In the genomic region with DNA sequence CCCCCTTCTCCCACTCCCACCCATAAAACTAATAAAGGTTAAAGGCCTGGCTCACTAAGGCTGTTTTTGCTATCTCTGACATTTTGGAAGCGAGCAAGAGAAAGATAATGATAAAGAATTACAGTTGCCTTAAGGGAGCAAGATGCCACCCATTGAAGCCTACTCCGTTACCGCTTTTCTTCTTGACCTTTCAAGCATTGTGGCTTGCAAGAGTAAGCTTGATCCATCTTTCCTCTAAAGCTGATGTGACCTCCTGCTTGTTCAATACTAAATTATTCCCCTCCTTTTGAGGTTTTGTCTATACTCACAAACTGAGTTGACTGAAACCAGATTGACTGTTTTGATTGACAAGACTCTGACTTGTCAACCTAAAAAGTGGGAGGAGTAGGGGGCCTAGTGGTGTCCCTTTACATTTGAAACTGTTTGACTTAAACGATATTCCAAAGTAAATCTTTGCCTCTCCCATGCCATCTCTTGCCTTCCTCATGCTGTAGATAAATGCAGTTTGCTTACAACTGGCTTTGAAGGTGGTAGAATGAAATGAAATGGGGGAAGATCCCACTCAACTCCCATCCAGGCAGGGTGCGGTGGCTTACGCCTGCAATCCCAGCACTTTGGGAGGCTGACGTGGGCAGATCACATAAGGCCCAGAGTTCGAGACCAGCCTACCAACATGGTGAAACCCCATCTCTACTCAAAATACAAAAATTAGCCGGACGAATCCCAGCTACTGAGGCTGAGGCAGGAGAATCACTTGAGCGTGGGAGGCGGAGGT, we compare ENCODE assay signal across 24 cellular contexts. TPM values are rescaled to one million over a fixed set of nuclear protein-coding genes. Genes with fewer than 3 reads are reported as not detected.
DNase-seq lines count a peak whose midpoint lies in the region; ATAC-seq and TF ChIP-seq lines count a peak whose summit lies in the region.
"Had no signal": no experiment of that assay in that cellular context is flagged by ENCODE, and none has a peak within 500 bp of the region (broad histone marks: within the 10 kb centered on the region; RNA-seq: fewer than 3 reads in every experiment).

No MANE protein-coding gene starts in this region.

- H3K27me3 ChIP-seq in cardiac muscle cell (no peaks in the 10 kb centered on the region), iPS-20b (ENCODE audit: insufficient read depth, low read length) (no peaks in the 10 kb centered on the region)
- H3K27me3 ChIP-seq: SJCRH30 had no signal

- intact Hi-C loops in Right ventricle myocardium superior (cut with DNase I), result no loop called here

- peaks cover 93% of the 10 kb centered on the region for H3K4me1 Mint-ChIP-seq in WTC11
- H3K4me1 Mint-ChIP-seq in activated T-cell treated with anti-CD3 and anti-CD28 coated beads, Interleukin-2, amount 50 U/mL, for 72 hours (ENCODE audit: low read depth), result no peaks in the 10 kb centered on the region

- no peak for DNase-seq in cardiac muscle cell (ENCODE audit: low read depth in 1 of 2, low spot score in 1 of 2)
- no peak for DNase-seq in Right ventricle myocardium superior
- no peak for DNase-seq in WTC11 (ENCODE audit: low spot score)
- DNase-seq in inferior parietal cortex (ENCODE audit: extremely low spot score), result no peak
- DNase-seq in activated T-cell treated with anti-CD3 and anti-CD28 coated beads, Interleukin-2, amount 50 U/mL, for 72 hours, result no peak
- DNase-seq: ACHN, DMS153, GOT3, KBM-7, MM.1S, NCI-H2029, NCI-H446, NCI-H524 treated with DMSO at 0.1 percent for 48 hours, NCI-H774, PC-3, SJCRH30 had no signal

- peak overlapping the region; percentile 2 for H3K27ac ChIP-seq in cardiac muscle cell
- no peak overlapping the region for H3K27ac ChIP-seq in iPS-20b (ENCODE audit: low read length)
- H3K27ac ChIP-seq: 22Rv1, HL-60, SJCRH30 had no signal

- H3K4me1 ChIP-seq in cardiac muscle cell (ENCODE audit: low read depth) (peaks cover 37% of the 10 kb centered on the region), iPS-20b (ENCODE audit: insufficient read depth, low read length) (peaks cover 32% of the 10 kb centered on the region)
- H3K4me1 ChIP-seq: SJCRH30 had no signal

- H3K9me3 Mint-ChIP-seq in WTC11, result no peaks in the 10 kb centered on the region
- no peaks in the 10 kb centered on the region for H3K9me3 Mint-ChIP-seq in activated T-cell treated with anti-CD3 and anti-CD28 coated beads, Interleukin-2, amount 50 U/mL, for 72 hours

- H3K27me3 Mint-ChIP-seq in WTC11 (ENCODE audit: low read depth), result no peaks in the 10 kb centered on the region; the same call in 1 of the 2 replicates
- peaks cover 13% of the 10 kb centered on the region for H3K27me3 Mint-ChIP-seq in activated T-cell treated with anti-CD3 and anti-CD28 coated beads, Interleukin-2, amount 50 U/mL, for 72 hours (ENCODE audit: low read depth)

- H3K4me3 ChIP-seq in cardiac muscle cell, result no peak overlapping the region
- peak overlapping the region; percentile 45 for H3K4me3 ChIP-seq in iPS-20b (ENCODE audit: low read length)
- H3K4me3 ChIP-seq: SJCRH30 had no signal

- CTCF ChIA-PET in WTC11 (lab: Charles Lee), result no interaction called here

- POLR2A ChIA-PET in WTC11 (lab: Charles Lee), result no interaction called here

- ATAC-seq in Right ventricle myocardium superior (ENCODE audit: poor library complexity) (no peak), WTC11 (no peak), GM18498 (IDR thresholded peaks at IDR 0.05; ENCODE audit: unreplicated experiment) (no peak)
- ATAC-seq in activated T-cell treated with anti-CD3 and anti-CD28 coated beads, Interleukin-2, amount 50 U/mL, for 72 hours (replicated peaks in 1 of 2), result no peak
- ATAC-seq: HCT116, PC-3, SK-N-SH treated with all-trans-retinoic acid at 6 μM for 48 hours had no signal

- H3K27ac Mint-ChIP-seq in WTC11, result peak overlapping the region; percentile 78
- H3K27ac Mint-ChIP-seq in activated T-cell treated with anti-CD3 and anti-CD28 coated beads, Interleukin-2, amount 50 U/mL, for 72 hours, result no peak overlapping the region

- no peak overlapping the region for H3K9ac ChIP-seq in iPS-20b (ENCODE audit: low read depth, low read length)

- H3K36me3 ChIP-seq in cardiac muscle cell (no peaks in the 10 kb centered on the region), iPS-20b (ENCODE audit: insufficient read depth, low read depth, low read length) (peaks cover 75% of the 10 kb centered on the region)
- H3K36me3 ChIP-seq: SJCRH30 had no signal

- H3K36me3 Mint-ChIP-seq in WTC11, result peaks cover 34% of the 10 kb centered on the region
- no peaks in the 10 kb centered on the region for H3K36me3 Mint-ChIP-seq in activated T-cell treated with anti-CD3 and anti-CD28 coated beads, Interleukin-2, amount 50 U/mL, for 72 hours (ENCODE audit: insufficient read depth in 2 of 2)

- TF ChIP-seq CTCF in cardiac muscle cell (IDR thresholded peaks at IDR 0.05; ENCODE audit: low read depth, low read length) (no peak), WTC11 (IDR thresholded peaks at IDR 0.05) (no peak)

- H3K9me3 ChIP-seq in cardiac muscle cell (ENCODE audit: low read depth) (no peaks in the 10 kb centered on the region), iPS-20b (ENCODE audit: insufficient read depth, low read depth, low read length) (no peaks in the 10 kb centered on the region)
- H3K9me3 ChIP-seq: SJCRH30 had no signal

- peak overlapping the region; percentile 100 for H3K4me3 Mint-ChIP-seq in WTC11
- no peak overlapping the region for H3K4me3 Mint-ChIP-seq in activated T-cell treated with anti-CD3 and anti-CD28 coated beads, Interleukin-2, amount 50 U/mL, for 72 hours

TF ChIP-seq in WTC11, 78 proteins besides CTCF, POLR2A, EP300 and RAD21:
- TF ChIP-seq, protein P1, sequence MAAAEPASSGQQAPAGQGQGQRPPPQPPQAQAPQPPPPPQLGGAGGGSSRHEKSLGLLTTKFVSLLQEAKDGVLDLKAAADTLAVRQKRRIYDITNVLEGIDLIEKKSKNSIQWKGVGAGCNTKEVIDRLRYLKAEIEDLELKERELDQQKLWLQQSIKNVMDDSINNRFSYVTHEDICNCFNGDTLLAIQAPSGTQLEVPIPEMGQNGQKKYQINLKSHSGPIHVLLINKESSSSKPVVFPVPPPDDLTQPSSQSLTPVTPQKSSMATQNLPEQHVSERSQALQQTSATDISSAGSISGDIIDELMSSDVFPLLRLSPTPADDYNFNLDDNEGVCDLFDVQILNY (CRISPR knock-in tag; IDR thresholded peaks at IDR 0.05), result no peak
- TF ChIP-seq GRHL2 (CRISPR knock-in tag; IDR thresholded peaks at IDR 0.05; ENCODE audit: insufficient replicate concordance, severe bottlenecking) (no peak), GTF2I (CRISPR knock-in tag; conservative IDR thresholded peaks at IDR 0.05) (no peak), ELF4 (CRISPR knock-in tag; IDR thresholded peaks at IDR 0.05; ENCODE audit: low read depth) (no peak), ZNF671 (CRISPR knock-in tag; IDR thresholded peaks at IDR 0.05) (no peak), TP53 (CRISPR knock-in tag; IDR thresholded peaks at IDR 0.05) (no peak)
- TF ChIP-seq, protein P2, sequence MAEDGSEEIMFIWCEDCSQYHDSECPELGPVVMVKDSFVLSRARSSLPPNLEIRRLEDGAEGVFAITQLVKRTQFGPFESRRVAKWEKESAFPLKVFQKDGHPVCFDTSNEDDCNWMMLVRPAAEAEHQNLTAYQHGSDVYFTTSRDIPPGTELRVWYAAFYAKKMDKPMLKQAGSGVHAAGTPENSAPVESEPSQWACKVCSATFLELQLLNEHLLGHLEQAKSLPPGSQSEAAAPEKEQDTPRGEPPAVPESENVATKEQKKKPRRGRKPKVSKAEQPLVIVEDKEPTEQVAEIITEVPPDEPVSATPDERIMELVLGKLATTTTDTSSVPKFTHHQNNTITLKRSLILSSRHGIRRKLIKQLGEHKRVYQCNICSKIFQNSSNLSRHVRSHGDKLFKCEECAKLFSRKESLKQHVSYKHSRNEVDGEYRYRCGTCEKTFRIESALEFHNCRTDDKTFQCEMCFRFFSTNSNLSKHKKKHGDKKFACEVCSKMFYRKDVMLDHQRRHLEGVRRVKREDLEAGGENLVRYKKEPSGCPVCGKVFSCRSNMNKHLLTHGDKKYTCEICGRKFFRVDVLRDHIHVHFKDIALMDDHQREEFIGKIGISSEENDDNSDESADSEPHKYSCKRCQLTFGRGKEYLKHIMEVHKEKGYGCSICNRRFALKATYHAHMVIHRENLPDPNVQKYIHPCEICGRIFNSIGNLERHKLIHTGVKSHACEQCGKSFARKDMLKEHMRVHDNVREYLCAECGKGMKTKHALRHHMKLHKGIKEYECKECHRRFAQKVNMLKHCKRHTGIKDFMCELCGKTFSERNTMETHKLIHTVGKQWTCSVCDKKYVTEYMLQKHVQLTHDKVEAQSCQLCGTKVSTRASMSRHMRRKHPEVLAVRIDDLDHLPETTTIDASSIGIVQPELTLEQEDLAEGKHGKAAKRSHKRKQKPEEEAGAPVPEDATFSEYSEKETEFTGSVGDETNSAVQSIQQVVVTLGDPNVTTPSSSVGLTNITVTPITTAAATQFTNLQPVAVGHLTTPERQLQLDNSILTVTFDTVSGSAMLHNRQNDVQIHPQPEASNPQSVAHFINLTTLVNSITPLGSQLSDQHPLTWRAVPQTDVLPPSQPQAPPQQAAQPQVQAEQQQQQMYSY (CRISPR knock-in tag; IDR thresholded peaks at IDR 0.05), result no peak
- TF ChIP-seq, protein P3, sequence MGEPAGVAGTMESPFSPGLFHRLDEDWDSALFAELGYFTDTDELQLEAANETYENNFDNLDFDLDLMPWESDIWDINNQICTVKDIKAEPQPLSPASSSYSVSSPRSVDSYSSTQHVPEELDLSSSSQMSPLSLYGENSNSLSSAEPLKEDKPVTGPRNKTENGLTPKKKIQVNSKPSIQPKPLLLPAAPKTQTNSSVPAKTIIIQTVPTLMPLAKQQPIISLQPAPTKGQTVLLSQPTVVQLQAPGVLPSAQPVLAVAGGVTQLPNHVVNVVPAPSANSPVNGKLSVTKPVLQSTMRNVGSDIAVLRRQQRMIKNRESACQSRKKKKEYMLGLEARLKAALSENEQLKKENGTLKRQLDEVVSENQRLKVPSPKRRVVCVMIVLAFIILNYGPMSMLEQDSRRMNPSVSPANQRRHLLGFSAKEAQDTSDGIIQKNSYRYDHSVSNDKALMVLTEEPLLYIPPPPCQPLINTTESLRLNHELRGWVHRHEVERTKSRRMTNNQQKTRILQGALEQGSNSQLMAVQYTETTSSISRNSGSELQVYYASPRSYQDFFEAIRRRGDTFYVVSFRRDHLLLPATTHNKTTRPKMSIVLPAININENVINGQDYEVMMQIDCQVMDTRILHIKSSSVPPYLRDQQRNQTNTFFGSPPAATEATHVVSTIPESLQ (CRISPR knock-in tag; IDR thresholded peaks at IDR 0.05), result no peak

RNA-seq across cellular contexts. Expression of a gene that starts 8.0 kb away (rescaled TPM):
- total RNA-seq in cardiac muscle cell (13.9 and 21.8 TPM in 2 replicates), Right ventricle myocardium superior (not detected), WTC11 (2021) (237 to 274 TPM (median 238 TPM) in 3 replicates)
- 3.3 and 6.8 TPM in 2 replicates for polyA plus RNA-seq in cardiac muscle cell
- under 1 TPM; 0.02 to 0.07 TPM for total RNA-seq in activated T-cell treated with anti-CD3 and anti-CD28 coated beads, Interleukin-2, amount 50 U/mL, for 72 hours
- total RNA-seq: LHCN-M2, SJCRH30 had no signal
- polyA plus RNA-seq: BJ had no signal

Comparison
In these comparisons a context has a peak if more than half of its experiments do, and no peak if none do; other contexts are left out.
1. RNA of a gene that starts 8.0 kb away (total RNA-seq): 237 to 274 TPM in WTC11 and 13.9 to 21.8 TPM in cardiac muscle cell; 0.02 to 0.07 TPM in activated T-cell treated with anti-CD3 and anti-CD28 coated beads, Interleukin-2, amount 50 U/mL, for 72 hours and not detected in Right ventricle myocardium superior (single experiment); every median in the first group is over 10 times any median in the second.